Comparison of ENCODE assay signal across 10 cellular contexts in genomic region chr12:39144613-39145061, GRCh38.
DNase-seq lines count a peak whose midpoint lies in the region; ATAC-seq, FAIRE-seq and TF ChIP-seq lines count a peak whose summit lies in the region.
"Had no signal": no experiment of that assay in that cellular context is flagged by ENCODE, and none has a peak within 500 bp of the region (broad histone marks: within the 10 kb centered on the region; RNA-seq: fewer than 3 reads in every experiment).

No MANE protein-coding gene starts in this region.

- no peak for TF ChIP-seq POLR2A in H54 (IDR thresholded peaks at IDR 0.05; ENCODE audit: low read depth, low read length)

- no peak overlapping the region for H3K18ac ChIP-seq in neuronal stem cell (ENCODE audit: low read length)

- H2AK5ac ChIP-seq in neuronal stem cell (ENCODE audit: low read depth, low read length) = no peak overlapping the region

- no peak for TF ChIP-seq CTCF in natural killer cell (IDR thresholded peaks at IDR 0.05)

- no peak overlapping the region for H2BK120ac ChIP-seq in neuronal stem cell (ENCODE audit: low read depth, low read length)

- no peak overlapping the region for H4K8ac ChIP-seq in neuronal stem cell (ENCODE audit: low read depth, low read length)

- no peak for FAIRE-seq in H54 (lab: Jason Lieb, UNC)

- no peaks in the 10 kb centered on the region for H3K27me3 ChIP-seq in neuronal stem cell (ENCODE audit: control insufficient read depth in 3 of 3, insufficient read depth in 3 of 3, low read depth in 1 of 3, low read length in 3 of 3)

- peaks cover 0 to 3% of the 10 kb centered on the region in 2 donors for H3K9me3 ChIP-seq in neuronal stem cell (replicated peaks in 1 of 2; ENCODE audit: control insufficient read depth in 2 of 2, insufficient read depth in 1 of 2, low read depth in 1 of 2, low read length in 2 of 2)

- no peak overlapping the region for H3K14ac ChIP-seq in neuronal stem cell (ENCODE audit: low read length)

- no peak for ATAC-seq in natural killer cell treated with Interleukin-12 subunit alpha and Interleukin-12 subunit beta and Interleukin-15 and Interleukin-18, amount 100 ng/mL, for 72 hours
- ATAC-seq in natural killer cell (no peak), Right ventricle myocardium superior (ENCODE audit: poor library complexity) (peak; percentile 52), HG02970 (IDR thresholded peaks at IDR 0.05; ENCODE audit: low FRiP score, unreplicated experiment) (no peak), GM21528 (IDR thresholded peaks at IDR 0.05; ENCODE audit: low FRiP score, unreplicated experiment) (no peak)

- no peak overlapping the region for H2BK5ac ChIP-seq in neuronal stem cell (ENCODE audit: low read length)

- no peaks in the 10 kb centered on the region for H3K79me1 ChIP-seq in neuronal stem cell (ENCODE audit: low read depth, low read length)

- peak overlapping the region; percentile 54 for H3K4me2 ChIP-seq in neuronal stem cell (ENCODE audit: insufficient read depth, low read length, poor library complexity, severe bottlenecking)

- no peak overlapping the region for H3K27ac ChIP-seq in neuronal stem cell (replicated peaks; ENCODE audit: low read length)

- intact Hi-C loops in natural killer cell (cut with micrococcal nuclease) = no loop called here
- intact Hi-C loops in Right ventricle myocardium superior (cut with DNase I) = loop anchor here (5.0 kb wide), 1 partner anchor 128 kb away; no protein-coding TSS in a partner anchor

- no peak for DNase-seq in natural killer cell treated with Interleukin-12 subunit alpha and Interleukin-12 subunit beta and Interleukin-15 and Interleukin-18, amount 100 ng/mL, for 72 hours (ENCODE audit: low spot score)
- DNase-seq in natural killer cell = no peak
- DNase-seq in Right ventricle myocardium superior = no peak
- DNase-seq in neuronal stem cell (ENCODE audit: low spot score) = no peak
- DNase-seq in H54 (ENCODE audit: insufficient read length, low spot score) = no peak
- no peak for DNase-seq in GF-D8 (lab: John Stamatoyannopoulos, UW)
- DNase-seq: stimulated activated naive CD4-positive, alpha-beta T cell treated with Interleukin-2 at 50 U/mL for 16 hours had no signal

- H4K91ac ChIP-seq in neuronal stem cell (ENCODE audit: low read depth, low read length, poor library complexity) = no peak overlapping the region

- H2BK12ac ChIP-seq in neuronal stem cell (ENCODE audit: low read length) = no peak overlapping the region

- H3K4me3 Mint-ChIP-seq in natural killer cell treated with Interleukin-12 subunit alpha and Interleukin-12 subunit beta and Interleukin-15 and Interleukin-18, amount 100 ng/mL, for 72 hours = peak overlapping the region; percentile 31
- H3K4me3 Mint-ChIP-seq in natural killer cell = no peak overlapping the region

- WGBS in neuronal stem cell (ENCODE audit: extremely low coverage in 2 of 2, insufficient read length in 2 of 2, insufficient replicate concordance in 1 of 2), 2 donors = no CpG with 5 or more reads among the region's 41 CpGs

- H2BK15ac ChIP-seq in neuronal stem cell (ENCODE audit: low read length) = no peak overlapping the region

- H3K9ac ChIP-seq in neuronal stem cell (ENCODE audit: low read depth, low read length, poor library complexity) = no peak overlapping the region

- H3K27me3 Mint-ChIP-seq in natural killer cell treated with Interleukin-12 subunit alpha and Interleukin-12 subunit beta and Interleukin-15 and Interleukin-18, amount 100 ng/mL, for 72 hours = peaks cover 23 to 24% of the 10 kb centered on the region in 2 donors
- peaks cover 16 to 19% of the 10 kb centered on the region in 2 donors for H3K27me3 Mint-ChIP-seq in natural killer cell (ENCODE audit: low read depth in 2 of 2)

- peaks cover 0 to 2% of the 10 kb centered on the region in 2 donors for H3K4me1 Mint-ChIP-seq in natural killer cell treated with Interleukin-12 subunit alpha and Interleukin-12 subunit beta and Interleukin-15 and Interleukin-18, amount 100 ng/mL, for 72 hours (ENCODE audit: low read depth in 2 of 2)
- peaks cover 0 to 5% of the 10 kb centered on the region in 2 donors for H3K4me1 Mint-ChIP-seq in natural killer cell

- H3K9me3 Mint-ChIP-seq in natural killer cell treated with Interleukin-12 subunit alpha and Interleukin-12 subunit beta and Interleukin-15 and Interleukin-18, amount 100 ng/mL, for 72 hours = peaks cover 13% of the 10 kb centered on the region
- peaks cover 5 to 6% of the 10 kb centered on the region in 2 donors for H3K9me3 Mint-ChIP-seq in natural killer cell

- peaks cover 10% of the 10 kb centered on the region for H3K36me3 Mint-ChIP-seq in natural killer cell treated with Interleukin-12 subunit alpha and Interleukin-12 subunit beta and Interleukin-15 and Interleukin-18, amount 100 ng/mL, for 72 hours
- peaks cover 16% of the 10 kb centered on the region for H3K36me3 Mint-ChIP-seq in natural killer cell

- no peak overlapping the region for H3K23ac ChIP-seq in neuronal stem cell (ENCODE audit: low read depth, low read length, poor library complexity)

- no peak overlapping the region for H2AFZ ChIP-seq in neuronal stem cell (ENCODE audit: low read length)

- H3K4ac ChIP-seq in neuronal stem cell (ENCODE audit: low read length) = no peak overlapping the region

- H3K4me3 ChIP-seq in neuronal stem cell (ENCODE audit: low read length in 2 of 2) = no peak overlapping the region

- H3K27ac Mint-ChIP-seq in natural killer cell treated with Interleukin-12 subunit alpha and Interleukin-12 subunit beta and Interleukin-15 and Interleukin-18, amount 100 ng/mL, for 72 hours = no peak overlapping the region
- no peak overlapping the region for H3K27ac Mint-ChIP-seq in natural killer cell

- H3K4me1 ChIP-seq in neuronal stem cell (ENCODE audit: control insufficient read depth in 2 of 2, insufficient read depth in 1 of 2, low read depth in 1 of 2, low read length in 2 of 2) = no peaks in the 10 kb centered on the region
- H3K4me1 ChIP-seq: HAP-1 had no signal

- H3K36me3 ChIP-seq in neuronal stem cell (replicated peaks in 1 of 2; ENCODE audit: control insufficient read depth in 2 of 2, insufficient read depth in 2 of 2, low read length in 2 of 2) = no peaks in the 10 kb centered on the region
- H3K36me3 ChIP-seq: HAP-1 had no signal
